10 cellular contexts compared by ENCODE assay signal in genomic region chr12:32947203-32947795, GRCh38. TPM values are rescaled to one million over a fixed set of nuclear protein-coding genes. Genes with fewer than 3 reads are reported as not detected.
DNase-seq lines count a peak whose midpoint lies in the region; ATAC-seq, FAIRE-seq and TF ChIP-seq lines count a peak whose summit lies in the region.
"Had no signal": no experiment of that assay in that cellular context is flagged by ENCODE, and none has a peak within 500 bp of the region (broad histone marks: within the 10 kb centered on the region; RNA-seq: fewer than 3 reads in every experiment).

No MANE protein-coding gene starts in this region.

- TF ChIP-seq CTCF in BE2C (IDR thresholded peaks at IDR 0.05; ENCODE audit: low read depth, low read length) (peak; percentile 26), Loucy (conservative IDR thresholded peaks at IDR 0.05; ENCODE audit: low read length) (peak; percentile 37; the same call in 1 of the 2 replicates), RWPE1 (conservative IDR thresholded peaks at IDR 0.05; ENCODE audit: low read depth) (peak; percentile 32)

- H3K79me2 ChIP-seq in Loucy (ENCODE audit: insufficient read depth, low read length), result no peaks in the 10 kb centered on the region

- H3K4me3 Mint-ChIP-seq in activated T-cell treated with anti-CD3 and anti-CD28 coated beads, Interleukin-2, amount 50 U/mL, for 24 hours, result no peak overlapping the region

- H3F3A ChIP-seq in Loucy (ENCODE audit: low read depth), result no peaks in the 10 kb centered on the region

- no peak overlapping the region for H3K27ac ChIP-seq in RWPE1
- H3K27ac ChIP-seq: transverse colon had no signal

- DNase-seq in BE2C (no peak), RWPE1 (ENCODE audit: low spot score) (peak; percentile 29), activated gamma-delta T cell (lab: John Stamatoyannopoulos, UW) (no peak)
- no peak for DNase-seq in stimulated activated naive CD8-positive, alpha-beta T cell treated with anti-CD3 and anti-CD28 coated beads, Interleukin-15, Interleukin-2, amounts not matched to agents 100 U/mL and 50 U/mL, for 24 hours
- no peak for DNase-seq in stimulated activated CD4-positive, alpha-beta T cell treated with anti-CD3 and anti-CD28 coated beads, Interleukin-2, amount 100 ng/mL, for 48 hours
- no peak for DNase-seq in activated T-cell treated with anti-CD3 and anti-CD28 coated beads, Interleukin-2, amount 50 U/mL, for 24 hours
- DNase-seq: transverse colon had no signal

- H3K36me3 ChIP-seq in BE2C (no peaks in the 10 kb centered on the region), Loucy (ENCODE audit: insufficient read depth, low read length) (no peaks in the 10 kb centered on the region)
- H3K36me3 ChIP-seq: transverse colon had no signal

- H3K4me1 Mint-ChIP-seq in activated T-cell treated with anti-CD3 and anti-CD28 coated beads, Interleukin-2, amount 50 U/mL, for 24 hours (ENCODE audit: low read depth), result no peaks in the 10 kb centered on the region

- no peak overlapping the region for H3K4me2 ChIP-seq in Loucy (ENCODE audit: low read depth, low read length, poor library complexity, severe bottlenecking)

- H3K36me3 Mint-ChIP-seq in activated T-cell treated with anti-CD3 and anti-CD28 coated beads, Interleukin-2, amount 50 U/mL, for 24 hours (ENCODE audit: low read depth), result no peaks in the 10 kb centered on the region

- no peak overlapping the region for H3K4me3 ChIP-seq in BE2C (ENCODE audit: low read depth, low read length)
- H3K4me3 ChIP-seq in Loucy (ENCODE audit: low read length, poor library complexity, severe bottlenecking), result no peak overlapping the region
- H3K4me3 ChIP-seq: transverse colon had no signal

- no peaks in the 10 kb centered on the region for H3K27me3 ChIP-seq in BE2C
- no peaks in the 10 kb centered on the region for H3K27me3 ChIP-seq in Loucy (ENCODE audit: insufficient read depth, low read length, poor library complexity, severe bottlenecking)
- H3K27me3 ChIP-seq: transverse colon had no signal

- H3K9ac ChIP-seq in Loucy (ENCODE audit: low read depth, low read length, poor library complexity, severe bottlenecking), result no peak overlapping the region

- ATAC-seq in stimulated activated naive CD8-positive, alpha-beta T cell treated with anti-CD3 and anti-CD28 coated beads, Interleukin-15, Interleukin-2, amounts not matched to agents 100 U/mL and 50 U/mL, for 24 hours, result no peak

- no peaks in the 10 kb centered on the region for H3K9me3 Mint-ChIP-seq in activated T-cell treated with anti-CD3 and anti-CD28 coated beads, Interleukin-2, amount 50 U/mL, for 24 hours

- CTCF ChIA-PET in RWPE1 (lab: Yijun Ruan, JAX), result interaction anchor here (0.6 to 1.4 kb wide), 5 partner anchors 160 to 1075 kb away, joined by 3 to 5 read pairs (median 3); partner anchors contain the start of genes ALG10 and YARS2

- H3K4me1 ChIP-seq in BE2C (no peaks in the 10 kb centered on the region), Loucy (ENCODE audit: insufficient read depth, low read length, poor library complexity, severe bottlenecking) (no peaks in the 10 kb centered on the region)
- H3K4me1 ChIP-seq: transverse colon had no signal

- no peaks in the 10 kb centered on the region for H3K9me2 ChIP-seq in Loucy (replicated peaks; ENCODE audit: low read depth, low read length)

- H3K27me3 Mint-ChIP-seq in activated T-cell treated with anti-CD3 and anti-CD28 coated beads, Interleukin-2, amount 50 U/mL, for 24 hours, result no peaks in the 10 kb centered on the region

- FAIRE-seq in islet of Langerhans (lab: Jason Lieb, UNC), result peak; percentile 86
- FAIRE-seq: G401.6 had no signal

- POLR2A ChIA-PET in RWPE1 (lab: Yijun Ruan, JAX; ENCODE audit: low non-redundant PET), result no interaction called here

- no peaks in the 10 kb centered on the region for H4K20me1 ChIP-seq in Loucy (ENCODE audit: insufficient read depth, low read length, poor library complexity, severe bottlenecking)

- H3K27ac Mint-ChIP-seq in activated T-cell treated with anti-CD3 and anti-CD28 coated beads, Interleukin-2, amount 50 U/mL, for 24 hours, result no peak overlapping the region

- peak overlapping the region; percentile 60; the same call in 1 of the 2 replicates for H2AFZ ChIP-seq in Loucy (ENCODE audit: low read length)

- H3K9me3 ChIP-seq in BE2C (no peaks in the 10 kb centered on the region), Loucy (ENCODE audit: insufficient read depth, low read depth, low read length) (no peaks in the 10 kb centered on the region)
- H3K9me3 ChIP-seq: transverse colon had no signal

RNA-seq across cellular contexts. Expression of gene PKP2, which starts 50.7 kb away (rescaled TPM):
- not detected for polyA plus RNA-seq in BE2C (2012; ENCODE audit: insufficient read depth, insufficient read length, low read depth)
